In the genomic region with DNA sequence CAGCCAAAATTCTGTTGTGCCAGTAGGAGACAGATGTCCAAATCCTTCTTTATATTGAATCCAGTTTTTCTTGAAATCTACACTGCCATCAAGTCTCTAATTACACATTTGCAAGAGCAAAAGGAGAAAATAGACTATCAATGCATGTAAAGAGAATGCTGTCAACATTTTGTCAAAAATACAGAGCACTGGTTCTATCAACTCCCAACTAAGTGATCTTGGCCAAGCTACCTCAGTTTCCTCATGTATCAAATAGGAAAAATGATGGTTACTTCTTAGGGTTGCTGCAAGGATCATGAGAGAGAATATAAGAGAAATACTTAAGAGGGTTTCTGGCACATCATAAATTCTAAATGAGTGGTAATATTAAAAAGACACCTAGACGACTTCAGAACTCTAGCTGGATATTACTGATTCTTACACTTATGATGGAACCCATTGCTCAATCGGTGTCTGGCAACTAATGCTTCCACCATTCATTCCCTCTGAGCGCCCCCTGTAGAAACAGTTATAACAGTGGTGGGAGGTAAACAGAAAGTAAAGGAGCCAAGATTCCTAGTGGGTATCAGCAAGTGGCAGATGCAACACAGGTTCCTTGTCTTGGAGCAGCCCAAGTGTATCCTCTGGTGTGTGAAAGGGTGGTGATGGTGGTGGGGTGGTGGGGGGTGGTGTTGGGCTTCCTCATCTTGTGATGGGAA, we compare ENCODE assay signal across 3 cellular contexts.
TF ChIP-seq lines count a peak whose summit lies in the region.

No MANE protein-coding gene starts in this region.

TF ChIP-seq in GM23338, 12 proteins besides CTCF, POLR2A, EP300 and RAD21 (continues in another document):
- TF ChIP-seq ZNF331 (CRISPR knock-in tag; IDR thresholded peaks at IDR 0.05; ENCODE audit: low read depth), result no peak
- no peak for TF ChIP-seq POLR2AphosphoS5 (IDR thresholded peaks at IDR 0.05; ENCODE audit: low read depth)
- no peak for TF ChIP-seq CREB1 (CRISPR knock-in tag; IDR thresholded peaks at IDR 0.05; ENCODE audit: low read depth)
- no peak for TF ChIP-seq NANOG (IDR thresholded peaks at IDR 0.05; ENCODE audit: borderline replicate concordance)
- no peak for TF ChIP-seq JUNB (IDR thresholded peaks at IDR 0.05; ENCODE audit: unreplicated experiment)
- TF ChIP-seq, protein P1, sequence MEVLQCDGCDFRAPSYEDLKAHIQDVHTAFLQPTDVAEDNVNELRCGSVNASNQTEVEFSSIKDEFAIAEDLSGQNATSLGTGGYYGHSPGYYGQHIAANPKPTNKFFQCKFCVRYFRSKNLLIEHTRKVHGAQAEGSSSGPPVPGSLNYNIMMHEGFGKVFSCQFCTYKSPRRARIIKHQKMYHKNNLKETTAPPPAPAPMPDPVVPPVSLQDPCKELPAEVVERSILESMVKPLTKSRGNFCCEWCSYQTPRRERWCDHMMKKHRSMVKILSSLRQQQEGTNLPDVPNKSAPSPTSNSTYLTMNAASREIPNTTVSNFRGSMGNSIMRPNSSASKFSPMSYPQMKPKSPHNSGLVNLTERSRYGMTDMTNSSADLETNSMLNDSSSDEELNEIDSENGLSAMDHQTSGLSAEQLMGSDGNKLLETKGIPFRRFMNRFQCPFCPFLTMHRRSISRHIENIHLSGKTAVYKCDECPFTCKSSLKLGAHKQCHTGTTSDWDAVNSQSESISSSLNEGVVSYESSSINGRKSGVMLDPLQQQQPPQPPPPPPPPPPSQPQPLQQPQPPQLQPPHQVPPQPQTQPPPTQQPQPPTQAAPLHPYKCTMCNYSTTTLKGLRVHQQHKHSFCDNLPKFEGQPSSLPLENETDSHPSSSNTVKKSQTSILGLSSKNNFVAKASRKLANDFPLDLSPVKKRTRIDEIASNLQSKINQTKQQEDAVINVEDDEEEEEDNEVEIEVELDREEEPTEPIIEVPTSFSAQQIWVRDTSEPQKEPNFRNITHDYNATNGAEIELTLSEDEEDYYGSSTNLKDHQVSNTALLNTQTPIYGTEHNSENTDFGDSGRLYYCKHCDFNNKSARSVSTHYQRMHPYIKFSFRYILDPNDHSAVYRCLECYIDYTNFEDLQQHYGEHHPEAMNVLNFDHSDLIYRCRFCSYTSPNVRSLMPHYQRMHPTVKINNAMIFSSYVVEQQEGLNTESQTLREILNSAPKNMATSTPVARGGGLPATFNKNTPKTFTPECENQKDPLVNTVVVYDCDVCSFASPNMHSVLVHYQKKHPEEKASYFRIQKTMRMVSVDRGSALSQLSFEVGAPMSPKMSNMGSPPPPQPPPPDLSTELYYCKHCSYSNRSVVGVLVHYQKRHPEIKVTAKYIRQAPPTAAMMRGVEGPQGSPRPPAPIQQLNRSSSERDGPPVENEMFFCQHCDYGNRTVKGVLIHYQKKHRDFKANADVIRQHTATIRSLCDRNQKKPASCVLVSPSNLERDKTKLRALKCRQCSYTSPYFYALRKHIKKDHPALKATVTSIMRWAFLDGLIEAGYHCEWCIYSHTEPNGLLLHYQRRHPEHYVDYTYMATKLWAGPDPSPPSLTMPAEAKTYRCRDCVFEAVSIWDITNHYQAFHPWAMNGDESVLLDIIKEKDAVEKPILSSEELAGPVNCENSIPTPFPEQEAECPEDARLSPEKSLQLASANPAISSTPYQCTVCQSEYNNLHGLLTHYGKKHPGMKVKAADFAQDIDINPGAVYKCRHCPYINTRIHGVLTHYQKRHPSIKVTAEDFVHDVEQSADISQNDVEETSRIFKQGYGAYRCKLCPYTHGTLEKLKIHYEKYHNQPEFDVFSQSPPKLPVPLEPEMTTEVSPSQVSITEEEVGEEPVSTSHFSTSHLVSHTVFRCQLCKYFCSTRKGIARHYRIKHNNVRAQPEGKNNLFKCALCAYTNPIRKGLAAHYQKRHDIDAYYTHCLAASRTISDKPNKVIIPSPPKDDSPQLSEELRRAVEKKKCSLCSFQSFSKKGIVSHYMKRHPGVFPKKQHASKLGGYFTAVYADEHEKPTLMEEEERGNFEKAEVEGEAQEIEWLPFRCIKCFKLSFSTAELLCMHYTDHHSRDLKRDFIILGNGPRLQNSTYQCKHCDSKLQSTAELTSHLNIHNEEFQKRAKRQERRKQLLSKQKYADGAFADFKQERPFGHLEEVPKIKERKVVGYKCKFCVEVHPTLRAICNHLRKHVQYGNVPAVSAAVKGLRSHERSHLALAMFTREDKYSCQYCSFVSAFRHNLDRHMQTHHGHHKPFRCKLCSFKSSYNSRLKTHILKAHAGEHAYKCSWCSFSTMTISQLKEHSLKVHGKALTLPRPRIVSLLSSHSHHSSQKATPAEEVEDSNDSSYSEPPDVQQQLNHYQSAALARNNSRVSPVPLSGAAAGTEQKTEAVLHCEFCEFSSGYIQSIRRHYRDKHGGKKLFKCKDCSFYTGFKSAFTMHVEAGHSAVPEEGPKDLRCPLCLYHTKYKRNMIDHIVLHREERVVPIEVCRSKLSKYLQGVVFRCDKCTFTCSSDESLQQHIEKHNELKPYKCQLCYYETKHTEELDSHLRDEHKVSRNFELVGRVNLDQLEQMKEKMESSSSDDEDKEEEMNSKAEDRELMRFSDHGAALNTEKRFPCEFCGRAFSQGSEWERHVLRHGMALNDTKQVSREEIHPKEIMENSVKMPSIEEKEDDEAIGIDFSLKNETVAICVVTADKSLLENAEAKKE (CRISPR knock-in tag; IDR thresholded peaks at IDR 0.05), result no peak

TF ChIP-seq in H1, 55 proteins besides CTCF, POLR2A, EP300 and RAD21:
- no peak for TF ChIP-seq MAFK (IDR thresholded peaks at IDR 0.05; ENCODE audit: low read depth, low read length)
- TF ChIP-seq CEBPB (IDR thresholded peaks at IDR 0.05; ENCODE audit: low read depth, low read length), result peak; percentile 39; the same call in 1 of the 2 replicates
- no peak for TF ChIP-seq ATF3 (IDR thresholded peaks at IDR 0.05; ENCODE audit: insufficient read depth, low read depth, low read length)
- TF ChIP-seq BRCA1 (IDR thresholded peaks at IDR 0.05; ENCODE audit: low read depth, low read length), result no peak
- TF ChIP-seq SIRT6 (IDR thresholded peaks at IDR 0.05; ENCODE audit: low read length), result no peak

TF ChIP-seq in liver, 16 proteins besides CTCF, POLR2A, EP300 and RAD21:
- TF ChIP-seq SP1 (IDR thresholded peaks at IDR 0.05), result peak; percentile 13
- TF ChIP-seq RXRA (IDR thresholded peaks at IDR 0.05), result no peak
- peak; percentile 7 for TF ChIP-seq TAF1 (conservative IDR thresholded peaks at IDR 0.05)
- TF ChIP-seq EGR1 (IDR thresholded peaks at IDR 0.05; ENCODE audit: low read depth in 2 of 2), result no peak
- TF ChIP-seq JUND (IDR thresholded peaks at IDR 0.05), result peak in 1 of 2 donors; percentile 13
